In genomic region chr14:37197421-37198272, GRCh38 we compare ENCODE assay signal across 8 cellular contexts. TPM values are rescaled to one million over a fixed set of nuclear protein-coding genes. Genes with fewer than 3 reads are reported as not detected.
DNase-seq lines count a peak whose midpoint lies in the region; ATAC-seq and TF ChIP-seq lines count a peak whose summit lies in the region.

MIPOL1 (plus strand) TSS chr14:37197937; CDS start chr14:37247889, 49,952 bp downstream.

- no peaks in the 10 kb centered on the region for H3K9me3 ChIP-seq in iPS-18c (ENCODE audit: control insufficient read depth, insufficient read depth, low read length)

- TF ChIP-seq CTCF in C4-2B (conservative IDR thresholded peaks at IDR 0.05), result peak; percentile 54
- peak; percentile 28 for TF ChIP-seq CTCF in cardiac fibroblast (IDR thresholded peaks at IDR 0.05; ENCODE audit: low read depth, low read length)
- TF ChIP-seq CTCF in retinal pigment epithelial cell (conservative IDR thresholded peaks at IDR 0.05; ENCODE audit: low read depth, low read length), result peak; percentile 26

- DNase-seq in HUDEP-2 (lab: John Stamatoyannopoulos, UW; ENCODE audit: unreplicated experiment in 76 of 76) (peak in 74 of 76 experiments; percentile 10 to 89 (median 73)), RPMI7951 (ENCODE audit: low read depth) (peak; percentile 84), cardiac fibroblast (ENCODE audit: low read depth in 2 of 2) (peak; percentile 86 to 90), retinal pigment epithelial cell (ENCODE audit: low read depth) (peak; percentile 28)

- peak within 1 kb of the TSS; percentile 76 for H3K27ac ChIP-seq in C4-2B

- ATAC-seq in GM19463 (IDR thresholded peaks at IDR 0.05; ENCODE audit: unreplicated experiment) (no peak), HG03196 (IDR thresholded peaks at IDR 0.05; ENCODE audit: unreplicated experiment) (no peak)

- H3K4me3 ChIP-seq in cardiac fibroblast (replicated peaks in 1 of 2; ENCODE audit: low read depth in 2 of 2, low read length in 2 of 2), result peak within 1 kb of the TSS; percentile 69 to 78
- H3K4me3 ChIP-seq in iPS-18c (ENCODE audit: insufficient read depth, low read depth, low read length), result peak within 1 kb of the TSS; percentile 91
- peak within 1 kb of the TSS; percentile 77 for H3K4me3 ChIP-seq in retinal pigment epithelial cell (ENCODE audit: low read length)

RNA-seq across cellular contexts. Expression of gene MIPOL1, which starts in this region (rescaled TPM):
- total RNA-seq in RPMI7951 (2014; rRNA removed; shearing (Covaris generic)), result 3.2 and 5.4 TPM in 2 replicates

Comparison
In these comparisons a context has a peak if more than half of its experiments do, and no peak if none do; other contexts are left out.
1. DNase-seq: peak in every context shown above with its lines; median percentile 88 in cardiac fibroblast; 84 in RPMI7951; 73 in HUDEP-2; 28 in retinal pigment epithelial cell.